Comparison of ENCODE assay signal across 28 cellular contexts in genomic region chr4:130659314-130659713, GRCh38.
"Had no signal": no experiment of that assay in that cellular context is flagged by ENCODE, and none has a peak within 500 bp of the region (broad histone marks: within the 10 kb centered on the region; RNA-seq: fewer than 3 reads in every experiment).

No MANE protein-coding gene starts in this region.

- ATAC-seq: activated naive CD4-positive, alpha-beta T cell treated with anti-CD3 and anti-CD28 coated beads, Interleukin-2, amount 50 U/mL, for 72 hours; activated T-cell treated with anti-CD3 and anti-CD28 coated beads, Interleukin-2, amount 50 U/mL, for 72 hours; effector memory CD8-positive, alpha-beta T cell; gastroesophageal sphincter; T-cell; WTC11 had no signal

- H3K4me1 ChIP-seq: ascending aorta, esophagus muscularis mucosa, gastroesophageal sphincter had no signal

- H3K27ac ChIP-seq: ascending aorta, brain microvascular endothelial cell, coronary artery, dorsolateral prefrontal cortex, esophagus muscularis mucosa, gastroesophageal sphincter, VCaP had no signal

- H3K9me3 ChIP-seq: ascending aorta had no signal

- H3K4me3 ChIP-seq: ascending aorta, coronary artery, dorsolateral prefrontal cortex, esophagus muscularis mucosa, gastroesophageal sphincter had no signal

- DNase-seq: activated CD4-positive, alpha-beta memory T cell treated with anti-CD3 and anti-CD28 coated beads, Interleukin-2, amount 10 ng/mL, durations not matched to agents 7 days and 5 days; activated CD4-positive, alpha-beta T cell treated with anti-CD3 and anti-CD28 coated beads for 1 hour; activated CD4-positive, alpha-beta T cell treated with anti-CD3 and anti-CD28 coated beads for 4 hours; activated CD4-positive, alpha-beta T cell treated with anti-CD3 and anti-CD28 coated beads, Interleukin-2, amount 10 ng/mL, durations not matched to agents 7 days and 5 days; activated CD4-positive, alpha-beta T cell treated with anti-CD3 and anti-CD28 coated beads, Interleukin-2, amount 50 U/mL, for 4 hours; activated CD8-positive, alpha-beta memory T cell treated with anti-CD3 and anti-CD28 coated beads, Interleukin-2, amount 50 U/mL, for 48 hours; activated gamma-delta T cell; activated naive CD4-positive, alpha-beta T cell; activated naive CD4-positive, alpha-beta T cell treated with anti-CD3 and anti-CD28 coated beads, Interleukin-2, amount 10 ng/mL, durations not matched to agents 7 days and 5 days; activated naive CD8-positive, alpha-beta T cell treated with anti-CD3 and anti-CD28 coated beads, Interleukin-2, amount 10 ng/mL, durations not matched to agents 7 days and 5 days; activated T-cell treated with anti-CD3 and anti-CD28 coated beads for 4 hours; activated T-cell treated with anti-CD3 and anti-CD28 coated beads, Interleukin-2, amount 50 U/mL, for 24 hours; activated T-cell treated with anti-CD3 and anti-CD28 coated beads, Interleukin-2, amount 50 U/mL, for 72 hours; brain microvascular endothelial cell; dorsolateral prefrontal cortex; effector memory CD8-positive, alpha-beta T cell; erythroblast; foreskin melanocyte; head of caudate nucleus; SW 1271; T-cell had no signal

- H3K27me3 ChIP-seq: ascending aorta, brain microvascular endothelial cell, dorsolateral prefrontal cortex, esophagus muscularis mucosa, gastroesophageal sphincter had no signal

- H3K36me3 ChIP-seq: ascending aorta, brain microvascular endothelial cell, esophagus muscularis mucosa, gastroesophageal sphincter had no signal
